ENCODE assay signal across 19 cellular contexts in the genomic region with DNA sequence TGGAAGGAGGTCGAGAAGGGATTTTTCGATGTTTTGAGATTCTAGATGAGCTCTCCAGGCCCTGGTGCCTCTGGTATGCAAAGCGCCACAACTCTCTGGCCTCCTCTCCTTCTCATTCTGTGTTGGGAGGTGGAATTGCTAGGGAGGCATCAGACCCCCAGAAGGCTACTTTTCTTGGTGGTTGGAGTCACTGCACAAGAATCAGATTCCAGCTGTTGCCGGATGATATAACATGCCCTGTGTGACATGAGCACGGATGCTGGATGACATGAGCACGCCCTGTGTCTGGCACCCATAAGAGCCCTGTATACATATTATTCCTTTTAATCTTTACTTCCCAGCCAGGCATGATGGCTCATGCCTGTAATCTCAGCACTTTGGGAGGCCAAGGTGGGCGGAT. TPM values are rescaled to one million over a fixed set of nuclear protein-coding genes. Genes with fewer than 3 reads are reported as not detected.
DNase-seq lines count a peak whose midpoint lies in the region; ATAC-seq, FAIRE-seq and TF ChIP-seq lines count a peak whose summit lies in the region.
"Had no signal": no experiment of that assay in that cellular context is flagged by ENCODE, and none has a peak within 500 bp of the region (broad histone marks: within the 10 kb centered on the region; RNA-seq: fewer than 3 reads in every experiment).

No MANE protein-coding gene starts in this region.

- POLR2A ChIA-PET in RWPE1 (lab: Yijun Ruan, JAX; ENCODE audit: low non-redundant PET) = no interaction called here
- POLR2A ChIA-PET in K562 (lab: Yijun Ruan, JAX) = interaction anchor here (0.6 kb wide), 1 partner anchor 506 kb away, joined by 4 read pairs; a partner anchor contains a TSS

- H3K4me3 ChIP-seq in K562 = no peak overlapping the region
- no peak overlapping the region for H3K4me3 ChIP-seq in skeletal muscle satellite cell (ENCODE audit: low read length)
- no peak overlapping the region for H3K4me3 ChIP-seq in dorsolateral prefrontal cortex
- H3K4me3 ChIP-seq: mucosa of descending colon, suprapubic skin had no signal

- H3K9me3 ChIP-seq in K562 (replicated peaks; ENCODE audit: control insufficient read depth, insufficient read depth, low read depth, low read length) (no peaks in the 10 kb centered on the region), skeletal muscle satellite cell (replicated peaks; ENCODE audit: low read length) (no peaks in the 10 kb centered on the region)
- H3K9me3 ChIP-seq: mucosa of descending colon, suprapubic skin had no signal

- H3K9me3 Mint-ChIP-seq in activated CD8-positive, alpha-beta memory T cell treated with anti-CD3 and anti-CD28 coated beads, Interleukin-2, amount 10 ng/mL, durations not matched to agents 7 days and 5 days (ENCODE audit: low read depth) = peaks cover 1% of the 10 kb centered on the region

- no peak for TF ChIP-seq POLR2A in K562 (conservative IDR thresholded peaks at IDR 0.05)

- no peak for TF ChIP-seq RAD21 in K562 (CRISPR knock-in tag; conservative IDR thresholded peaks at IDR 0.05 in 1 of 2, IDR thresholded peaks at IDR 0.05 in 1 of 2)

- no peaks in the 10 kb centered on the region for H3K27me3 Mint-ChIP-seq in activated CD8-positive, alpha-beta memory T cell treated with anti-CD3 and anti-CD28 coated beads, Interleukin-2, amount 10 ng/mL, durations not matched to agents 7 days and 5 days

- H3K4me2 ChIP-seq in K562 (ENCODE audit: insufficient read depth, low read length) (no peak overlapping the region), skeletal muscle satellite cell (ENCODE audit: low read length) (peak overlapping the region; percentile 69)

- H3K4me1 ChIP-seq in K562 (replicated peaks in 1 of 2; ENCODE audit: control insufficient read depth in 2 of 2, insufficient read depth in 2 of 2, low read length in 2 of 2) = peaks cover 0 to 5% of the 10 kb centered on the region in 2 experiments; a peak in 1 of 5 replicates
- H3K4me1 ChIP-seq in skeletal muscle satellite cell (ENCODE audit: control insufficient read depth, insufficient read depth, low read length) = peaks cover 41% of the 10 kb centered on the region

- H3K36me3 ChIP-seq in K562 (ENCODE audit: control insufficient read depth, insufficient read depth, low read length) (no peaks in the 10 kb centered on the region), skeletal muscle satellite cell (ENCODE audit: insufficient read depth, low read length) (no peaks in the 10 kb centered on the region)
- H3K36me3 ChIP-seq: brain microvascular endothelial cell, suprapubic skin had no signal

- intact Hi-C loops in K562 (cut with micrococcal nuclease) (no loop called here), dorsolateral prefrontal cortex (cut with DNase I) (no loop called here)

- no peaks in the 10 kb centered on the region for H3K9me1 ChIP-seq in K562 (ENCODE audit: control insufficient read depth, insufficient read depth, low read length)

- CTCF ChIA-PET in activated CD8-positive, alpha-beta memory T cell treated with anti-CD3 and anti-CD28 coated beads, Interleukin-2, amount 10 ng/mL, durations not matched to agents 7 days and 5 days (lab: Charles Lee) = interaction anchor here (0.5 to 7.8 kb wide), 3 partner anchors 25 to 1031 kb away, joined by 4 to 73 read pairs (median 4); no protein-coding TSS in a partner anchor
- CTCF ChIA-PET in RWPE1 (lab: Yijun Ruan, JAX) (interaction anchor here (0.6 kb wide), 1 partner anchor 97 kb away, joined by 3 read pairs; no protein-coding TSS in a partner anchor), K562 (lab: Yijun Ruan, JAX; ENCODE audit: low intra/inter-chr PET ratio) (no interaction called here)

- no peaks in the 10 kb centered on the region; the same call in 1 of the 2 replicates for H4K20me1 ChIP-seq in K562 (replicated peaks; ENCODE audit: control insufficient read depth, insufficient read depth, low read length)

- no TSS peak for BruUV-seq in K562 (replicated peaks; lab: Mats Ljungman, UMichigan)

- peaks cover 36 to 58% of the 10 kb centered on the region in 2 experiments for H3K27me3 ChIP-seq in K562 (ENCODE audit: control insufficient read depth in 2 of 2, insufficient read depth in 2 of 2, low read length in 2 of 2)
- H3K27me3 ChIP-seq in skeletal muscle satellite cell (ENCODE audit: control insufficient read depth, insufficient read depth, low read length) = peaks cover 2% of the 10 kb centered on the region
- H3K27me3 ChIP-seq in dorsolateral prefrontal cortex = peaks cover 0 to 9% (median 0%) of the 10 kb centered on the region in 45 donors
- H3K27me3 ChIP-seq: brain microvascular endothelial cell, suprapubic skin had no signal

- DNase-seq in activated CD8-positive, alpha-beta memory T cell treated with anti-CD3 and anti-CD28 coated beads, Interleukin-2, amount 10 ng/mL, durations not matched to agents 7 days and 5 days = no peak
- DNase-seq in activated CD8-positive, alpha-beta memory T cell treated with anti-CD3 and anti-CD28 coated beads, Interleukin-2, amount 50 U/mL, for 4 hours = no peak
- DNase-seq in RWPE1 (ENCODE audit: low spot score) (no peak), K562 (ENCODE audit: extremely low read depth in 1 of 4, low spot score in 3 of 4) (no peak), dorsolateral prefrontal cortex (no peak), iPS-NIHi7 (ENCODE audit: extremely low spot score) (no peak)
- DNase-seq: brain microvascular endothelial cell; hippocampal formation; Karpas-422; left cardiac atrium; mucosa of descending colon; NCI-H1436 treated with DMSO at 0.1 percent for 48 hours; NCI-H446 treated with DMSO at 0.1 percent for 48 hours; posterior cingulate gyrus; stimulated activated CD4-positive, alpha-beta T cell treated with anti-CD3 and anti-CD28 coated beads, Interleukin-15, amount 100 ng/mL, for 24 hours had no signal

- H3K27ac ChIP-seq in RWPE1 = peak overlapping the region; percentile 90
- H3K27ac ChIP-seq in K562 (ENCODE audit: extremely low read depth, low read depth, low read length) = no peak overlapping the region
- H3K27ac ChIP-seq in dorsolateral prefrontal cortex = no peak overlapping the region
- H3K27ac ChIP-seq: brain microvascular endothelial cell, HL-60, suprapubic skin had no signal

- no peaks in the 10 kb centered on the region for H3K79me2 ChIP-seq in K562 (ENCODE audit: control insufficient read depth, insufficient read depth, low read length)

- TF ChIP-seq CTCF in RWPE1 (conservative IDR thresholded peaks at IDR 0.05; ENCODE audit: low read depth) (no peak), K562 (IDR thresholded peaks at IDR 0.05 in 2 of 3, conservative IDR thresholded peaks at IDR 0.05 in 1 of 3; ENCODE audit: insufficient read depth in 2 of 3, low read depth in 1 of 3, low read length in 3 of 3) (no peak), dorsolateral prefrontal cortex (IDR thresholded peaks at IDR 0.05 in 54 of 56, conservative IDR thresholded peaks at IDR 0.05 in 2 of 56; ENCODE audit: low read depth in 1 of 56, partially characterized antibody in 56 of 56) (no peak)

- H2AFZ ChIP-seq in K562 (ENCODE audit: low read depth, low read length) = no peak overlapping the region

- TF ChIP-seq EP300 in K562 (IDR thresholded peaks at IDR 0.05; ENCODE audit: low read length) = no peak

- H3K27ac Mint-ChIP-seq in activated CD8-positive, alpha-beta memory T cell treated with anti-CD3 and anti-CD28 coated beads, Interleukin-2, amount 10 ng/mL, durations not matched to agents 7 days and 5 days = peak overlapping the region; percentile 86

- ATAC-seq in activated CD8-positive, alpha-beta memory T cell treated with anti-CD3 and anti-CD28 coated beads, Interleukin-2, amount 10 ng/mL, durations not matched to agents 7 days and 5 days = no peak
- ATAC-seq in K562 (no peak), HG03342 (IDR thresholded peaks at IDR 0.05; ENCODE audit: unreplicated experiment) (no peak)
- ATAC-seq: left cardiac atrium, mucosa of descending colon had no signal

- H3K9ac ChIP-seq in K562 (ENCODE audit: insufficient read depth in 1 of 2, low read depth in 2 of 2, low read length in 2 of 2) (no peak overlapping the region), skeletal muscle satellite cell (ENCODE audit: low read depth, low read length) (peak overlapping the region; percentile 24)

- WGBS in K562 (ENCODE audit: insufficient coverage, low coverage, missing lambda C conversion rate) = 6% methylated on average over 7 of the region's 7 CpGs

- in situ Hi-C loops in K562 (cut with MboI) = no loop called here

- H3K4me1 Mint-ChIP-seq in activated CD8-positive, alpha-beta memory T cell treated with anti-CD3 and anti-CD28 coated beads, Interleukin-2, amount 10 ng/mL, durations not matched to agents 7 days and 5 days = peaks cover 61% of the 10 kb centered on the region

- peaks cover 83% of the 10 kb centered on the region for H3K36me3 Mint-ChIP-seq in activated CD8-positive, alpha-beta memory T cell treated with anti-CD3 and anti-CD28 coated beads, Interleukin-2, amount 10 ng/mL, durations not matched to agents 7 days and 5 days

- peak overlapping the region; percentile 93 for H3K4me3 Mint-ChIP-seq in activated CD8-positive, alpha-beta memory T cell treated with anti-CD3 and anti-CD28 coated beads, Interleukin-2, amount 10 ng/mL, durations not matched to agents 7 days and 5 days

- no peak for FAIRE-seq in K562 (lab: Jason Lieb, UNC)

RNA-seq across cellular contexts. Expression of a gene that starts 4.1 kb away (rescaled TPM):
- total RNA-seq in activated CD8-positive, alpha-beta memory T cell treated with anti-CD3 and anti-CD28 coated beads, Interleukin-2, amount 10 ng/mL, durations not matched to agents 7 days and 5 days = 100 to 1,000 TPM in 1 of 2 experiments, 10 to 100 TPM in 1; 55.3 to 135 TPM
- not detected in 2 replicates for total RNA-seq in K562 (2011; cell fraction: chromatin; rRNA removed; ENCODE audit: low replicate concordance)
- not detected in 2 replicates for total RNA-seq in K562 (2011; cell fraction: nucleolus; rRNA removed)
- not detected in 2 replicates for total RNA-seq in K562 (2011; cell fraction: nucleoplasm; rRNA removed)
- total RNA-seq in K562 (2014; rRNA removed) = not detected in 2 replicates
- not detected in 2 replicates for total RNA-seq in K562 (2014; rRNA removed; fragmentation: Illumina TruSeq; extraction: Trizol)
- total RNA-seq in K562 (2015; rRNA removed; fragmentation: Illumina TruSeq; extraction: Trizol) = 0.14 TPM in 1 of 2 replicates, not detected in the other
- not detected in 2 replicates for total RNA-seq in K562 (2021)
- not detected in 2 replicates for polyA plus RNA-seq in K562 (2011; rRNA removed)
- not detected in 2 replicates for polyA plus RNA-seq in K562 (2011; cell fraction: cytosol; rRNA removed)
- polyA plus RNA-seq in K562 (2011; cell fraction: nucleus; rRNA removed) = not detected in 2 replicates
- 0.07 TPM in 1 of 2 replicates, not detected in the other for polyA plus RNA-seq in K562 (2012)
- polyA plus RNA-seq in K562 (2014; fragmentation: Illumina TruSeq; extraction: Trizol) = not detected in 2 replicates
- polyA plus RNA-seq in K562 (2014; fragmentation: Nextera tagmentation; extraction: Ambion mirVana) = not detected
- not detected in 2 replicates for polyA plus RNA-seq in K562 (2014; rRNA removed)
- polyA minus RNA-seq in K562 (2011; rRNA and poly(A)+ RNA removed) = not detected in 2 replicates
- not detected in 2 replicates for polyA minus RNA-seq in K562 (2011; cell fraction: cytosol; rRNA and poly(A)+ RNA removed)
- polyA minus RNA-seq in K562 (2011; cell fraction: nucleus; rRNA and poly(A)+ RNA removed) = not detected in 2 replicates
- 0.66 and 1.3 TPM in 2 replicates for total RNA-seq in skeletal muscle satellite cell (2012; rRNA removed)
- 10 to 100 TPM in 1 of 120 experiments, 1 to 10 TPM in 14, under 1 TPM in 79, not detected in 26; 0.17 to 12.0 (median 0.60) TPM for total RNA-seq in dorsolateral prefrontal cortex

RNA-seq across cellular contexts. Expression of a gene that starts 18.6 kb away (rescaled TPM):
- total RNA-seq in activated CD8-positive, alpha-beta memory T cell treated with anti-CD3 and anti-CD28 coated beads, Interleukin-2, amount 10 ng/mL, durations not matched to agents 7 days and 5 days = 10 to 100 TPM; 16.4 to 24.6 TPM
- 13.8 and 21.2 TPM in 2 replicates for total RNA-seq in K562 (2011; cell fraction: chromatin; rRNA removed; ENCODE audit: low replicate concordance)
- 13.0 and 18.5 TPM in 2 replicates for total RNA-seq in K562 (2011; cell fraction: nucleolus; rRNA removed)
- 15.0 and 20.5 TPM in 2 replicates for total RNA-seq in K562 (2011; cell fraction: nucleoplasm; rRNA removed)
- 21.6 and 22.3 TPM in 2 replicates for total RNA-seq in K562 (2014; rRNA removed)
- 10.4 and 11.4 TPM in 2 replicates for total RNA-seq in K562 (2014; rRNA removed; fragmentation: Illumina TruSeq; extraction: Trizol)
- total RNA-seq in K562 (2015; rRNA removed; fragmentation: Illumina TruSeq; extraction: Trizol) = 15.7 and 16.8 TPM in 2 replicates
- total RNA-seq in K562 (2021) = 19.6 and 20.8 TPM in 2 replicates
- polyA plus RNA-seq in K562 (2011; rRNA removed) = 9.8 and 10.5 TPM in 2 replicates
- polyA plus RNA-seq in K562 (2011; cell fraction: cytosol; rRNA removed) = 8.8 and 11.0 TPM in 2 replicates
- polyA plus RNA-seq in K562 (2011; cell fraction: nucleus; rRNA removed) = 8.4 and 9.5 TPM in 2 replicates
- 11.7 and 14.4 TPM in 2 replicates for polyA plus RNA-seq in K562 (2012)
- polyA plus RNA-seq in K562 (2014; fragmentation: Illumina TruSeq; extraction: Trizol) = 15.4 and 17.6 TPM in 2 replicates
- polyA plus RNA-seq in K562 (2014; fragmentation: Nextera tagmentation; extraction: Ambion mirVana) = 1 to 10 TPM; 4.3 to 6.5 TPM
- polyA plus RNA-seq in K562 (2014; rRNA removed) = 22.2 and 25.2 TPM in 2 replicates
- 5.5 and 6.8 TPM in 2 replicates for polyA minus RNA-seq in K562 (2011; rRNA and poly(A)+ RNA removed)
- 2.1 and 6.1 TPM in 2 replicates for polyA minus RNA-seq in K562 (2011; cell fraction: cytosol; rRNA and poly(A)+ RNA removed)
- 6.5 and 8.1 TPM in 2 replicates for polyA minus RNA-seq in K562 (2011; cell fraction: nucleus; rRNA and poly(A)+ RNA removed)
- total RNA-seq in skeletal muscle satellite cell (2012; rRNA removed) = 9.6 and 15.9 TPM in 2 replicates
- total RNA-seq in dorsolateral prefrontal cortex = 10 to 100 TPM; 13.9 to 45.8 (median 31.2) TPM

RNA-seq across cellular contexts. Expression of a gene that starts 56.6 kb away (rescaled TPM):
- total RNA-seq in activated CD8-positive, alpha-beta memory T cell treated with anti-CD3 and anti-CD28 coated beads, Interleukin-2, amount 10 ng/mL, durations not matched to agents 7 days and 5 days = not detected
- not detected in 2 replicates for total RNA-seq in K562 (2011; cell fraction: chromatin; rRNA removed; ENCODE audit: low replicate concordance)
- total RNA-seq in K562 (2011; cell fraction: nucleolus; rRNA removed) = 0.17 TPM in 1 of 2 replicates, not detected in the other
- total RNA-seq in K562 (2011; cell fraction: nucleoplasm; rRNA removed) = not detected in 2 replicates
- total RNA-seq in K562 (2014; rRNA removed) (not detected in 2 replicates), K562 (2014; rRNA removed; fragmentation: Illumina TruSeq; extraction: Trizol) (not detected in 2 replicates), K562 (2015; rRNA removed; fragmentation: Illumina TruSeq; extraction: Trizol) (not detected in 2 replicates), K562 (2021) (not detected in 2 replicates), dorsolateral prefrontal cortex (not detected)
- polyA plus RNA-seq in K562 (2011; rRNA removed) (not detected in 2 replicates), K562 (2014; fragmentation: Illumina TruSeq; extraction: Trizol) (not detected in 2 replicates), K562 (2014; fragmentation: Nextera tagmentation; extraction: Ambion mirVana) (not detected), K562 (2014; rRNA removed) (not detected in 2 replicates)
- 0.03 TPM in 1 of 2 replicates, not detected in the other for polyA plus RNA-seq in K562 (2011; cell fraction: cytosol; rRNA removed)
- not detected in 2 replicates for polyA plus RNA-seq in K562 (2011; cell fraction: nucleus; rRNA removed)
- polyA plus RNA-seq in K562 (2012) = 0.03 TPM in 1 of 2 replicates, not detected in the other
- not detected in 2 replicates for polyA minus RNA-seq in K562 (2011; rRNA and poly(A)+ RNA removed)
- polyA minus RNA-seq in K562 (2011; cell fraction: cytosol; rRNA and poly(A)+ RNA removed) = not detected in 2 replicates
- not detected in 2 replicates for polyA minus RNA-seq in K562 (2011; cell fraction: nucleus; rRNA and poly(A)+ RNA removed)
- total RNA-seq in skeletal muscle satellite cell (2012; rRNA removed) = not detected in 2 replicates
- total RNA-seq: left cardiac atrium had no signal

Comparison
In these comparisons a context has a peak if more than half of its experiments do, and no peak if none do; other contexts are left out.
1. RNA of a gene that starts 4.1 kb away (total RNA-seq): 55.3 to 135 TPM in activated CD8-positive, alpha-beta memory T cell treated with anti-CD3 and anti-CD28 coated beads, Interleukin-2, amount 10 ng/mL, durations not matched to agents 7 days and 5 days; 0.17 to 12.0 TPM in dorsolateral prefrontal cortex and 0.14 TPM in K562; every median in the first group is over 4 times any median in the second.